In the genomic region with DNA sequence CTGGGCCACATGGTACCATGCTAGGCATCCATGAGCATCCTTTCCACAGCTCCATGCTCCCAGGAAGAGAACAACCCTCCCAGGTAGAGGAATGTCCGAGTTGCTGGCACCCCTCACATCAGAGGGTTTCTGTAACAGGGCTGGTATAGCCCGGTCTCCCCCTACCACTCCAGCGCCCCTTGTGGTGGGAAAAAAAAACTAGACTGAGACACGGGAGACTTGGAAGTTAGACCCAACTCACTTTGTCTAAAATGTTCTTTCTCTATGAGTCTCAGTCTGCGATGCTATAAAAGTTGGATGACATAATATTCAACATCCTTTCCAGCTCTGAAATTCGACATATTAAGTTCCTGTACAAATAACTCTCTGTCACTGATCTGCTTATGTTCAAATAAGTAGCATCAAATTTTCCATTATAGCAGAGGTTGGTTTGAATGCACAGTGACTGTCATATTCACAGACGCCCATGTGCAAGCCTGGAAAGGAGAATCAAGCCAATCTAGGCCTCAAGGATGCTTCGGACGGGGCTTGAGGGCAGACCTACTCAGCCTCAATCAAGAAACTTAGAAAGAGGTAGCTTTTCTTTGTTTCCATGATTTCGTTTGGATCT, we compare ENCODE assay signal across 8 cellular contexts. TPM values are rescaled to one million over a fixed set of nuclear protein-coding genes. Genes with fewer than 3 reads are reported as not detected.
DNase-seq lines count a peak whose midpoint lies in the region; ATAC-seq and TF ChIP-seq lines count a peak whose summit lies in the region.

No MANE protein-coding gene starts in this region.

- no peak overlapping the region for H2AFZ ChIP-seq in SK-N-SH (ENCODE audit: low read depth)

- no peaks in the 10 kb centered on the region for H3K9me2 ChIP-seq in SK-N-SH

- H3K4me2 ChIP-seq in SK-N-SH, result no peak overlapping the region

- peaks cover 8 to 38% of the 10 kb centered on the region in 2 experiments for H3K36me3 ChIP-seq in SK-N-SH (replicated peaks in 1 of 2; ENCODE audit: control insufficient read depth in 1 of 2, insufficient read depth in 2 of 2, low read length in 1 of 2)

- no peaks in the 10 kb centered on the region for H3K27me3 ChIP-seq in SK-N-SH (ENCODE audit: insufficient read depth)

- H3K9me3 ChIP-seq in SK-N-SH, result no peaks in the 10 kb centered on the region

- H3F3A ChIP-seq in SK-N-SH (replicated peaks; ENCODE audit: insufficient read depth), result no peaks in the 10 kb centered on the region

- ATAC-seq in HG03469 (IDR thresholded peaks at IDR 0.05; ENCODE audit: unreplicated experiment) (no peak), HG03571 (IDR thresholded peaks at IDR 0.05; ENCODE audit: unreplicated experiment) (no peak)

- H3K4me1 ChIP-seq in SK-N-SH (ENCODE audit: control insufficient read depth in 1 of 2, insufficient read depth in 2 of 2, low read depth in 1 of 2, low read length in 1 of 2), result no peaks in the 10 kb centered on the region

- 0 out of 2 replicates have a peak, but pooled peaks have one; percentile 16 for TF ChIP-seq RAD21 in SK-N-SH (IDR thresholded peaks at IDR 0.05; ENCODE audit: low read length)

- H3K4me3 ChIP-seq in SK-N-SH (ENCODE audit: low read depth in 2 of 2, low read length in 1 of 2), result no peak overlapping the region; a peak in 1 of 4 replicates
- H3K4me3 ChIP-seq in fibroblast of pulmonary artery (replicated peaks; ENCODE audit: low read depth, low read length), result no peak overlapping the region

- no peak overlapping the region for H3K27ac ChIP-seq in SK-N-SH (ENCODE audit: low read depth in 2 of 2, low read length in 1 of 2)

- TF ChIP-seq EP300 in SK-N-SH (IDR thresholded peaks at IDR 0.05; ENCODE audit: borderline replicate concordance in 1 of 2, low read depth in 1 of 2, low read length in 1 of 2), result no peak

- POLR2A ChIA-PET in SK-N-SH (lab: Yijun Ruan, JAX), result no interaction called here

- DNase-seq in AG09319 (ENCODE audit: extremely low read depth, low read depth), result no peak
- DNase-seq in SK-N-SH, result peak; percentile 58
- DNase-seq in fibroblast of pulmonary artery (ENCODE audit: low read depth), result no peak
- DNase-seq in superior temporal gyrus (ENCODE audit: extremely low spot score), result peak; percentile 45
- DNase-seq in amniotic stem cell (lab: John Stamatoyannopoulos, UW), result no peak

- no peaks in the 10 kb centered on the region for H4K20me1 ChIP-seq in SK-N-SH (ENCODE audit: insufficient read depth)

- TF ChIP-seq CTCF in AG09319 (IDR thresholded peaks at IDR 0.05; ENCODE audit: low read depth, low read length) (peak; percentile 34), GM12874 (IDR thresholded peaks at IDR 0.05; ENCODE audit: insufficient read depth, low read depth, low read length) (peak; percentile 69), SK-N-SH (IDR thresholded peaks at IDR 0.05) (peak; percentile 62), fibroblast of pulmonary artery (IDR thresholded peaks at IDR 0.05; ENCODE audit: low read length, missing control alignments) (peak; percentile 55)

- no peaks in the 10 kb centered on the region for H3K79me2 ChIP-seq in SK-N-SH (ENCODE audit: insufficient read depth)

- CTCF ChIA-PET in SK-N-SH (lab: Yijun Ruan, JAX), result interaction anchor here (0.8 to 2.1 kb wide), 9 partner anchors 9 to 57 kb away, joined by 3 to 6 read pairs (median 3); no protein-coding TSS in a partner anchor

- 36% methylated on average over 10 of the region's 10 CpGs for WGBS in SK-N-SH (ENCODE audit: low lambda C conversion rate)

- no peak overlapping the region for H3K9ac ChIP-seq in SK-N-SH

TF ChIP-seq in SK-N-SH, 30 proteins besides CTCF, POLR2A, EP300 and RAD21:
- TF ChIP-seq FOXM1 (IDR thresholded peaks at IDR 0.05; ENCODE audit: low read depth) (no peak), JUND (IDR thresholded peaks at IDR 0.05) (no peak), CHD2 (IDR thresholded peaks at IDR 0.05; ENCODE audit: low read length, partially characterized antibody) (no peak), IRF3 (IDR thresholded peaks at IDR 0.05; ENCODE audit: low read depth, low read length) (no peak)

RNA-seq across cellular contexts. Expression of gene TC2N, which starts 25.7 kb away (rescaled TPM):
- polyA plus RNA-seq in SK-N-SH (2012; rRNA removed), result 0.02 TPM in 1 of 2 replicates, not detected in the other
- polyA plus RNA-seq in SK-N-SH (2012; cell fraction: cytosol; rRNA removed), result 0.01 and 0.03 TPM in 2 replicates
- 0.01 and 0.17 TPM in 2 replicates for polyA plus RNA-seq in SK-N-SH (2012; cell fraction: nucleus; rRNA removed)

RNA-seq across cellular contexts. Expression of gene FBLN5, which starts 54.5 kb away (rescaled TPM):
- polyA plus RNA-seq in SK-N-SH (2012; rRNA removed), result 36.7 and 39.8 TPM in 2 replicates
- 39.8 and 41.0 TPM in 2 replicates for polyA plus RNA-seq in SK-N-SH (2012; cell fraction: cytosol; rRNA removed)
- 35.2 and 35.3 TPM in 2 replicates for polyA plus RNA-seq in SK-N-SH (2012; cell fraction: nucleus; rRNA removed)

Comparison
In these comparisons a context has a peak if more than half of its experiments do, and no peak if none do; other contexts are left out.
1. DNase-seq: peak in SK-N-SH (single experiment) and superior temporal gyrus (single experiment); none in AG09319 (single experiment), fibroblast of pulmonary artery (single experiment) and amniotic stem cell (single experiment).
2. Peak in every context shown above with its lines, with median percentiles within 50 percentile points of each other: CTCF ChIP-seq.